ENCODE assay signal across 31 cellular contexts in genomic region chr3:50551293-50552057, GRCh38. TPM values are rescaled to one million over a fixed set of nuclear protein-coding genes. Genes with fewer than 3 reads are reported as not detected.
DNase-seq lines count a peak whose midpoint lies in the region; ATAC-seq, FAIRE-seq and TF ChIP-seq lines count a peak whose summit lies in the region.
"Had no signal": no experiment of that assay in that cellular context is flagged by ENCODE, and none has a peak within 500 bp of the region (broad histone marks: within the 10 kb centered on the region; RNA-seq: fewer than 3 reads in every experiment).

No MANE protein-coding gene starts in this region.

- H3K36me3 ChIP-seq in DND-41 (ENCODE audit: insufficient read depth, low read length), result no peaks in the 10 kb centered on the region
- H3K36me3 ChIP-seq in HepG2 (replicated peaks in 1 of 2; ENCODE audit: control insufficient read depth in 1 of 2, insufficient read depth in 2 of 2, low read length in 2 of 2), result no peaks in the 10 kb centered on the region
- H3K36me3 ChIP-seq: ascending aorta, lower lobe of right lung, thyroid gland had no signal

- H3K79me2 ChIP-seq in DND-41 (ENCODE audit: insufficient read depth, low read length), result no peaks in the 10 kb centered on the region
- no peaks in the 10 kb centered on the region for H3K79me2 ChIP-seq in HepG2 (ENCODE audit: insufficient read depth, low read length)

- no peaks in the 10 kb centered on the region for H3K9me3 ChIP-seq in DND-41 (ENCODE audit: insufficient read depth, low read length, severe bottlenecking)
- no peaks in the 10 kb centered on the region for H3K9me3 ChIP-seq in HepG2 (ENCODE audit: low read length)
- H3K9me3 ChIP-seq: ascending aorta, lower lobe of right lung, psoas muscle, thyroid gland had no signal

- H3K27ac ChIP-seq in DND-41 (ENCODE audit: low read length) (no peak overlapping the region), HepG2 (ENCODE audit: extremely low read length, insufficient read depth, low read length) (no peak overlapping the region)
- H3K27ac ChIP-seq: ascending aorta, lower lobe of right lung, psoas muscle, RWPE1, thyroid gland had no signal

- no peaks in the 10 kb centered on the region for H3K27me3 ChIP-seq in DND-41 (ENCODE audit: insufficient read depth, low read length, poor library complexity)
- H3K27me3 ChIP-seq in HepG2 (ENCODE audit: control insufficient read depth in 1 of 2, insufficient read depth in 2 of 2, low read length in 2 of 2), result peaks cover 2 to 25% of the 10 kb centered on the region in 2 experiments; a peak in 3 of 5 replicates
- H3K27me3 ChIP-seq: ascending aorta, thyroid gland had no signal

- TF ChIP-seq CTCF in DND-41 (IDR thresholded peaks at IDR 0.05; ENCODE audit: borderline replicate concordance, extremely low read depth, low read length, poor library complexity, severe bottlenecking) (peak; percentile 27), LNCAP (IDR thresholded peaks at IDR 0.05) (peak; percentile 22; the same call in 1 of the 2 replicates), astrocyte of the spinal cord (IDR thresholded peaks at IDR 0.05; ENCODE audit: low read depth, low read length) (peak; percentile 3), HepG2 (CRISPR knock-in tag; IDR thresholded peaks at IDR 0.05) (0 out of 2 replicates have a peak, but pooled peaks have one; percentile 7)

- 9% methylated on average over 6 of the region's 8 CpGs for WGBS in HepG2 (ENCODE audit: low lambda C conversion rate)

- ATAC-seq in DND-41 (ENCODE audit: insufficient read depth, low read depth) (no peak), HepG2 (no peak), left ventricle myocardium superior (no peak)
- ATAC-seq: lower lobe of right lung; psoas muscle; SK-N-SH treated with all-trans-retinoic acid at 6 μM for 48 hours; stimulated activated naive CD8-positive, alpha-beta T cell treated with anti-CD3 and anti-CD28 coated beads, Interleukin-15, Interleukin-2, amounts not matched to agents 100 U/mL and 50 U/mL, for 24 hours had no signal

- TF ChIP-seq EP300 in HepG2 (IDR thresholded peaks at IDR 0.05; ENCODE audit: low read depth in 2 of 2, low read length in 2 of 2) (no peak), HepG2 (CRISPR knock-in tag; IDR thresholded peaks at IDR 0.05; ENCODE audit: borderline replicate concordance) (no peak)

- intact Hi-C loops in HepG2 (cut with micrococcal nuclease; ENCODE audit: unreplicated experiment) (no loop called here), left ventricle myocardium superior (cut with micrococcal nuclease) (no loop called here)

- H3K9ac ChIP-seq in DND-41 (ENCODE audit: low read depth, low read length) (no peak overlapping the region), HepG2 (ENCODE audit: insufficient read depth, low read depth, low read length) (no peak overlapping the region)

- 0 out of 2 replicates have a peak, but pooled peaks cover 4% of the 10 kb centered on the region for H4K20me1 ChIP-seq in DND-41 (ENCODE audit: insufficient read depth, low read length)
- peaks cover 2% of the 10 kb centered on the region; the same call in 1 of the 2 replicates for H4K20me1 ChIP-seq in HepG2 (ENCODE audit: insufficient read depth, low read length)

- no peak for FAIRE-seq in HepG2 (lab: Jason Lieb, UNC)
- FAIRE-seq: GM12891, GM19239, small intestine had no signal

- no peak for TF ChIP-seq POLR2A in HepG2 (IDR thresholded peaks at IDR 0.05; ENCODE audit: insufficient read depth in 1 of 2, low read depth in 2 of 2, low read length in 2 of 2)

- no TSS peak for BruUV-seq in HepG2 (replicated peaks; lab: Mats Ljungman, UMichigan)

- CTCF ChIA-PET in HepG2 (lab: Yijun Ruan, JAX; ENCODE audit: low intra/inter-chr PET ratio, low total read pairs), result interaction anchor here (1.1 kb wide), 1 partner anchor 116 kb away, joined by 3 read pairs; no protein-coding TSS in a partner anchor

- H3K4me1 ChIP-seq in DND-41 (ENCODE audit: insufficient read depth, low read length) (no peaks in the 10 kb centered on the region), HepG2 (ENCODE audit: insufficient read depth, low read length) (peaks cover 3% of the 10 kb centered on the region)
- H3K4me1 ChIP-seq: ascending aorta, lower lobe of right lung, psoas muscle, thyroid gland had no signal

- no peak overlapping the region for H2AFZ ChIP-seq in DND-41 (ENCODE audit: low read depth, low read length)
- no peak overlapping the region for H2AFZ ChIP-seq in HepG2 (ENCODE audit: low read length)
- H2AFZ ChIP-seq: GM23338 had no signal

- no peak for TF ChIP-seq RAD21 in HepG2 (CRISPR knock-in tag; IDR thresholded peaks at IDR 0.05)

- H3K4me2 ChIP-seq in DND-41 (ENCODE audit: insufficient read depth, low read length) (no peak overlapping the region), HepG2 (ENCODE audit: low read depth, low read length) (no peak overlapping the region)
- H3K4me2 ChIP-seq: GM23338 had no signal

- DNase-seq in DND-41 (no peak), astrocyte of the spinal cord (ENCODE audit: low read depth, low spot score) (no peak), HepG2 (ENCODE audit: low spot score) (no peak), left ventricle myocardium superior (no peak), activated T-cell treated with anti-CD3 and anti-CD28 coated beads for 4 hours (no peak), islet precursor cell (no peak), DMS114 treated with DMSO at 0.1 percent for 48 hours (lab: John Stamatoyannopoulos, UW; ENCODE audit: unreplicated experiment) (no peak)
- DNase-seq: activated B cell treated with CpG ODN at 0.5 μM for 24 hours; activated naive CD4-positive, alpha-beta T cell treated with anti-CD3 and anti-CD28 coated beads, Interleukin-2, amount 50 U/mL, for 16 hours; activated T-cell treated with anti-CD3 and anti-CD28 coated beads, Interleukin-2, amount 50 U/mL, for 48 hours; erythroblast; foreskin fibroblast; GF-D8; hippocampal formation; lower lobe of right lung; NCI-H1417 treated with DMSO at 0.1 percent for 48 hours; NCI-H510A treated with DMSO at 0.1 percent for 48 hours; psoas muscle; small intestine; stimulated activated CD4-positive, alpha-beta T cell treated with anti-CD3 and anti-CD28 coated beads, Interleukin-2, amount 100 ng/mL, for 48 hours; stimulated activated naive CD8-positive, alpha-beta T cell treated with anti-CD3 and anti-CD28 coated beads, Interleukin-15, Interleukin-2, amounts not matched to agents 100 U/mL and 50 U/mL, for 24 hours; T-helper 9 cell; thyroid gland had no signal

- H3K4me3 ChIP-seq in DND-41 (ENCODE audit: low read depth in 1 of 2, low read length in 2 of 2) (no peak overlapping the region), astrocyte of the spinal cord (ENCODE audit: low read depth, low read length) (no peak overlapping the region), HepG2 (replicated peaks in 1 of 3; ENCODE audit: insufficient read depth in 1 of 3, low read depth in 2 of 3, low read length in 3 of 3) (no peak overlapping the region)
- H3K4me3 ChIP-seq: ascending aorta, GM23338, lower lobe of right lung, psoas muscle, thyroid gland had no signal

- in situ Hi-C loops in astrocyte of the spinal cord (cut with HindIII; ENCODE audit: low sequenced_read_pairs) (no loop called here), HepG2 (cut with HindIII; ENCODE audit: extremely low pct_ligation_motif_present, low pct_unique_long_range_greater_than_20kb) (no loop called here)

- POLR2A ChIA-PET in HepG2 (lab: Yijun Ruan, JAX), result no interaction called here

RNA-seq across cellular contexts. Expression of gene C3orf18, which starts 16.1 kb away (rescaled TPM):
- total RNA-seq in HepG2 (2016; rRNA removed; fragmentation: Illumina TruSeq; extraction: Trizol) (1.2 and 1.6 TPM in 2 replicates), left ventricle myocardium superior (51.0 TPM)
- 1.2 and 1.5 TPM in 2 replicates for total RNA-seq in HepG2 (2016; cell fraction: cytosol; rRNA removed; fragmentation: Illumina TruSeq; extraction: Trizol; ENCODE audit: low read depth)
- 0.88 and 1.5 TPM in 2 replicates for total RNA-seq in HepG2 (2016; cell fraction: insoluble cytoplasmic fraction; rRNA removed; fragmentation: Illumina TruSeq; extraction: Trizol)
- total RNA-seq in HepG2 (2016; cell fraction: membrane; rRNA removed; fragmentation: Illumina TruSeq; extraction: Trizol), result 2.2 and 3.1 TPM in 2 replicates
- 0.97 and 1.1 TPM in 2 replicates for total RNA-seq in HepG2 (2016; cell fraction: nucleus; rRNA removed; fragmentation: Illumina TruSeq; extraction: Trizol)
- polyA plus RNA-seq in HepG2 (2011; rRNA removed), result 4.6 and 4.8 TPM in 2 replicates
- 3.8 and 4.2 TPM in 2 replicates for polyA plus RNA-seq in HepG2 (2011; cell fraction: cytosol; rRNA removed)
- polyA plus RNA-seq in HepG2 (2011; cell fraction: nucleus; rRNA removed), result 8.1 and 8.7 TPM in 2 replicates
- polyA plus RNA-seq in HepG2 (2012), result 1.7 and 1.8 TPM in 2 replicates
- 1.5 and 1.8 TPM in 2 replicates for polyA plus RNA-seq in HepG2 (2016; cell fraction: cytosol; fragmentation: Illumina TruSeq; extraction: Trizol; ENCODE audit: low read depth)
- 0.85 and 1.2 TPM in 2 replicates for polyA plus RNA-seq in HepG2 (2016; cell fraction: insoluble cytoplasmic fraction; fragmentation: Illumina TruSeq; extraction: Trizol; ENCODE audit: low read depth)
- 2.3 and 2.4 TPM in 2 replicates for polyA plus RNA-seq in HepG2 (2016; cell fraction: membrane; fragmentation: Illumina TruSeq; extraction: Trizol; ENCODE audit: low read depth)
- 1.6 and 2.3 TPM in 2 replicates for polyA plus RNA-seq in HepG2 (2016; cell fraction: nucleus; fragmentation: Illumina TruSeq; extraction: Trizol; ENCODE audit: insufficient read depth, low read depth)
- 6.2 and 6.4 TPM in 2 replicates for polyA minus RNA-seq in HepG2 (2011; rRNA and poly(A)+ RNA removed; ENCODE audit: low replicate concordance)
- polyA minus RNA-seq in HepG2 (2011; cell fraction: cytosol; rRNA and poly(A)+ RNA removed), result 1.5 and 2.3 TPM in 2 replicates
- 1.8 and 3.5 TPM in 2 replicates for polyA minus RNA-seq in HepG2 (2011; cell fraction: nucleus; rRNA and poly(A)+ RNA removed)

RNA-seq across cellular contexts. Expression of gene HEMK1, which starts 17.8 kb away (rescaled TPM):
- total RNA-seq in HepG2 (2016; rRNA removed; fragmentation: Illumina TruSeq; extraction: Trizol) (6.3 and 9.8 TPM in 2 replicates), left ventricle myocardium superior (15.3 TPM)
- 3.3 and 3.8 TPM in 2 replicates for total RNA-seq in HepG2 (2016; cell fraction: cytosol; rRNA removed; fragmentation: Illumina TruSeq; extraction: Trizol; ENCODE audit: low read depth)
- 4.7 and 8.7 TPM in 2 replicates for total RNA-seq in HepG2 (2016; cell fraction: insoluble cytoplasmic fraction; rRNA removed; fragmentation: Illumina TruSeq; extraction: Trizol)
- total RNA-seq in HepG2 (2016; cell fraction: membrane; rRNA removed; fragmentation: Illumina TruSeq; extraction: Trizol), result 6.7 and 7.4 TPM in 2 replicates
- 10.1 and 13.3 TPM in 2 replicates for total RNA-seq in HepG2 (2016; cell fraction: nucleus; rRNA removed; fragmentation: Illumina TruSeq; extraction: Trizol)
- polyA plus RNA-seq in HepG2 (2011; rRNA removed), result 12.6 and 16.2 TPM in 2 replicates
- 6.7 and 8.8 TPM in 2 replicates for polyA plus RNA-seq in HepG2 (2011; cell fraction: cytosol; rRNA removed)
- 54.5 and 63.4 TPM in 2 replicates for polyA plus RNA-seq in HepG2 (2011; cell fraction: nucleus; rRNA removed)
- polyA plus RNA-seq in HepG2 (2012), result 7.1 and 8.2 TPM in 2 replicates
- polyA plus RNA-seq in HepG2 (2016; cell fraction: cytosol; fragmentation: Illumina TruSeq; extraction: Trizol; ENCODE audit: low read depth), result 4.2 and 5.6 TPM in 2 replicates
- polyA plus RNA-seq in HepG2 (2016; cell fraction: insoluble cytoplasmic fraction; fragmentation: Illumina TruSeq; extraction: Trizol; ENCODE audit: low read depth), result 3.7 and 6.3 TPM in 2 replicates
- 4.9 TPM in 2 replicates for polyA plus RNA-seq in HepG2 (2016; cell fraction: membrane; fragmentation: Illumina TruSeq; extraction: Trizol; ENCODE audit: low read depth)
- polyA plus RNA-seq in HepG2 (2016; cell fraction: nucleus; fragmentation: Illumina TruSeq; extraction: Trizol; ENCODE audit: insufficient read depth, low read depth), result 20.5 and 21.1 TPM in 2 replicates
- 15.2 and 19.7 TPM in 2 replicates for polyA minus RNA-seq in HepG2 (2011; rRNA and poly(A)+ RNA removed; ENCODE audit: low replicate concordance)
- 2.2 and 4.5 TPM in 2 replicates for polyA minus RNA-seq in HepG2 (2011; cell fraction: cytosol; rRNA and poly(A)+ RNA removed)
- 25.0 and 25.6 TPM in 2 replicates for polyA minus RNA-seq in HepG2 (2011; cell fraction: nucleus; rRNA and poly(A)+ RNA removed)

RNA-seq across cellular contexts. Expression of gene CACNA2D2, which starts 48.0 kb away (rescaled TPM):
- total RNA-seq in HepG2 (2016; rRNA removed; fragmentation: Illumina TruSeq; extraction: Trizol) (not detected in 2 replicates), left ventricle myocardium superior (2.8 TPM)
- not detected in 2 replicates for total RNA-seq in HepG2 (2016; cell fraction: cytosol; rRNA removed; fragmentation: Illumina TruSeq; extraction: Trizol; ENCODE audit: low read depth)
- not detected in 2 replicates for total RNA-seq in HepG2 (2016; cell fraction: insoluble cytoplasmic fraction; rRNA removed; fragmentation: Illumina TruSeq; extraction: Trizol)
- total RNA-seq in HepG2 (2016; cell fraction: membrane; rRNA removed; fragmentation: Illumina TruSeq; extraction: Trizol), result not detected in 2 replicates
- not detected in 2 replicates for total RNA-seq in HepG2 (2016; cell fraction: nucleus; rRNA removed; fragmentation: Illumina TruSeq; extraction: Trizol)
- not detected in 2 replicates for polyA plus RNA-seq in HepG2 (2011; rRNA removed)
- polyA plus RNA-seq in HepG2 (2011; cell fraction: cytosol; rRNA removed), result 0.01 TPM in 1 of 2 replicates, not detected in the other
- polyA plus RNA-seq in HepG2 (2011; cell fraction: nucleus; rRNA removed), result 0.05 TPM in 1 of 2 replicates, not detected in the other
- 0.07 and 0.15 TPM in 2 replicates for polyA plus RNA-seq in HepG2 (2012)
- polyA plus RNA-seq in HepG2 (2016; cell fraction: cytosol; fragmentation: Illumina TruSeq; extraction: Trizol; ENCODE audit: low read depth), result not detected in 2 replicates
- 0.19 TPM in 1 of 2 replicates, not detected in the other for polyA plus RNA-seq in HepG2 (2016; cell fraction: insoluble cytoplasmic fraction; fragmentation: Illumina TruSeq; extraction: Trizol; ENCODE audit: low read depth)
- polyA plus RNA-seq in HepG2 (2016; cell fraction: membrane; fragmentation: Illumina TruSeq; extraction: Trizol; ENCODE audit: low read depth), result not detected in 2 replicates
- polyA plus RNA-seq in HepG2 (2016; cell fraction: nucleus; fragmentation: Illumina TruSeq; extraction: Trizol; ENCODE audit: insufficient read depth, low read depth), result not detected in 2 replicates
- polyA minus RNA-seq in HepG2 (2011; rRNA and poly(A)+ RNA removed; ENCODE audit: low replicate concordance), result 0.02 TPM in 1 of 2 replicates, not detected in the other
- polyA minus RNA-seq in HepG2 (2011; cell fraction: cytosol; rRNA and poly(A)+ RNA removed), result not detected in 2 replicates
- not detected in 2 replicates for polyA minus RNA-seq in HepG2 (2011; cell fraction: nucleus; rRNA and poly(A)+ RNA removed)
- total RNA-seq: M059J had no signal

Comparison
In these comparisons a context has a peak if more than half of its experiments do, and no peak if none do; other contexts are left out.
1. RNA of gene C3orf18, which starts 16.1 kb away (total RNA-seq): 51.0 TPM in left ventricle myocardium superior (single experiment); 0.88 to 3.1 TPM in HepG2; every median in the first group is over 10 times any median in the second.
2. Peak in every context shown above with its lines, with median percentiles within 50 percentile points of each other: CTCF ChIP-seq.